In the genomic region with DNA sequence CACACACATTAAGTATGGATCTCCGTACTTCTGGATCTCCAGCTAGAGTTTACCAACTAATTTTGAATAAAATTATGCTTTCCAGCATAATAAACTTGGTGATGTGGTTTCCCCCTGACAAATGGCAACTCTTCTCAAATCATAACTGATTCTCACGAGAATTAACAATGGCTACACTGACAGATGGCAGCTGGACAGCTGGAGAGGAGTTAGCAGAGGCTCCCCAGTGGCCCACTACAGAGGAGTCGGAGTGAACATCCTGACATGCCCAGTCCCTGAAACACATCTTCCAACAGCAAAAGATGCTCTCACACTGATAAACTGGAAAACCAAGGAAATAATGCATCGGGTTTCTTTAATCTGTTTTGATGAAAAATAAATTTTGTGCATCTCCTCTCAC, we compare ENCODE assay signal across 24 cellular contexts.
"Had no signal": no experiment of that assay in that cellular context is flagged by ENCODE, and none has a peak within 500 bp of the region (broad histone marks: within the 10 kb centered on the region; RNA-seq: fewer than 3 reads in every experiment).

No MANE protein-coding gene starts in this region.

- ATAC-seq: K562, T-cell had no signal

- H3K4me2 ChIP-seq: PC-9 had no signal

- H3K36me3 Mint-ChIP-seq: activated naive CD8-positive, alpha-beta T cell treated with anti-CD3 and anti-CD28 coated beads for 36 hours; T-cell had no signal

- H2AFZ ChIP-seq: PC-9 had no signal

- H3K9me3 Mint-ChIP-seq: activated CD4-positive, alpha-beta memory T cell treated with anti-CD3 and anti-CD28 coated beads, Interleukin-2, amount 10 ng/mL, durations not matched to agents 7 days and 5 days; activated T-helper 2 cell treated with anti-CD3 and anti-CD28 coated beads, Interferon-gamma antibody, Interleukin-2, Interleukin-4, amounts not matched to agents 10 μg/mL and 5 μg/mL and 100 μg/mL, durations not matched to agents 14 hours and 24 hours and 36 hours; T-cell had no signal

- H3K4me1 Mint-ChIP-seq: activated CD4-positive, alpha-beta memory T cell treated with anti-CD3 and anti-CD28 coated beads, Interleukin-2, amount 10 ng/mL, durations not matched to agents 7 days and 5 days; activated CD4-positive, alpha-beta T cell treated with anti-CD3 and anti-CD28 coated beads, Interleukin-2, amount 10 ng/mL, durations not matched to agents 7 days and 5 days; activated naive CD4-positive, alpha-beta T cell treated with anti-CD3 and anti-CD28 coated beads, Interleukin-2, amount 10 ng/mL, durations not matched to agents 7 days and 5 days had no signal

- H3K27ac Mint-ChIP-seq: activated CD4-positive, alpha-beta memory T cell treated with anti-CD3 and anti-CD28 coated beads, Interleukin-2, amount 10 ng/mL, durations not matched to agents 7 days and 5 days; activated CD4-positive, alpha-beta T cell treated with anti-CD3 and anti-CD28 coated beads, Interleukin-2, amount 10 ng/mL, durations not matched to agents 7 days and 5 days; activated naive CD4-positive, alpha-beta T cell treated with anti-CD3 and anti-CD28 coated beads, Interleukin-2, amount 10 ng/mL, durations not matched to agents 7 days and 5 days; activated naive CD8-positive, alpha-beta T cell treated with anti-CD3 and anti-CD28 coated beads for 36 hours; activated T-helper 2 cell treated with anti-CD3 and anti-CD28 coated beads, Interferon-gamma antibody, Interleukin-2, Interleukin-4, amounts not matched to agents 10 μg/mL and 5 μg/mL and 100 μg/mL, durations not matched to agents 14 hours and 24 hours and 36 hours; T-cell had no signal

- DNase-seq: activated CD4-positive, alpha-beta memory T cell treated with anti-CD3 and anti-CD28 coated beads, Interleukin-2, amount 10 ng/mL, durations not matched to agents 7 days and 5 days; activated CD4-positive, alpha-beta T cell treated with anti-CD3 and anti-CD28 coated beads, Interleukin-2, amount 10 ng/mL, durations not matched to agents 7 days and 5 days; activated CD4-positive, CD25-positive, alpha-beta regulatory T cell; activated gamma-delta T cell treated with Interleukin-2 at 50 U/mL for 16 hours; activated naive CD4-positive, alpha-beta T cell treated with anti-CD3 and anti-CD28 coated beads, Interleukin-2, amount 10 ng/mL, durations not matched to agents 7 days and 5 days; activated naive CD8-positive, alpha-beta T cell treated with anti-CD3 and anti-CD28 coated beads for 36 hours; activated T-cell treated with anti-CD3 and anti-CD28 coated beads for 4 hours; activated T-cell treated with anti-CD3 and anti-CD28 coated beads, Interleukin-2, amount 50 U/mL, for 48 hours; anterior cingulate cortex; cerebellar nuclear complex; Karpas-422; NCI-H146; NCI-H187 treated with DMSO at 0.1 percent for 48 hours; NCI-H345; NCI-H510A; NCI-H774; NK-92 treated with Interleukin-12 subunit alpha and Interleukin-12 subunit beta, amount 100 ng/mL, for 24 hours; PC-9; SHP77 treated with DMSO at 0.1 percent for 48 hours; T-cell; T-helper 2 cell; T1000 had no signal

- H3K27me3 Mint-ChIP-seq: activated CD4-positive, alpha-beta T cell treated with anti-CD3 and anti-CD28 coated beads, Interleukin-2, amount 10 ng/mL, durations not matched to agents 7 days and 5 days; activated naive CD4-positive, alpha-beta T cell treated with anti-CD3 and anti-CD28 coated beads, Interleukin-2, amount 10 ng/mL, durations not matched to agents 7 days and 5 days; activated naive CD8-positive, alpha-beta T cell treated with anti-CD3 and anti-CD28 coated beads for 36 hours had no signal

- H3K4me3 ChIP-seq: K562, PC-9 had no signal

- H3K4me3 Mint-ChIP-seq: activated CD4-positive, alpha-beta memory T cell treated with anti-CD3 and anti-CD28 coated beads, Interleukin-2, amount 10 ng/mL, durations not matched to agents 7 days and 5 days; activated CD4-positive, alpha-beta T cell treated with anti-CD3 and anti-CD28 coated beads, Interleukin-2, amount 10 ng/mL, durations not matched to agents 7 days and 5 days; activated naive CD4-positive, alpha-beta T cell treated with anti-CD3 and anti-CD28 coated beads, Interleukin-2, amount 10 ng/mL, durations not matched to agents 7 days and 5 days; activated naive CD8-positive, alpha-beta T cell treated with anti-CD3 and anti-CD28 coated beads for 36 hours; T-cell had no signal

- H3K27ac ChIP-seq: PC-9 had no signal
